ENCODE assay signal across 8 cellular contexts in the genomic region with DNA sequence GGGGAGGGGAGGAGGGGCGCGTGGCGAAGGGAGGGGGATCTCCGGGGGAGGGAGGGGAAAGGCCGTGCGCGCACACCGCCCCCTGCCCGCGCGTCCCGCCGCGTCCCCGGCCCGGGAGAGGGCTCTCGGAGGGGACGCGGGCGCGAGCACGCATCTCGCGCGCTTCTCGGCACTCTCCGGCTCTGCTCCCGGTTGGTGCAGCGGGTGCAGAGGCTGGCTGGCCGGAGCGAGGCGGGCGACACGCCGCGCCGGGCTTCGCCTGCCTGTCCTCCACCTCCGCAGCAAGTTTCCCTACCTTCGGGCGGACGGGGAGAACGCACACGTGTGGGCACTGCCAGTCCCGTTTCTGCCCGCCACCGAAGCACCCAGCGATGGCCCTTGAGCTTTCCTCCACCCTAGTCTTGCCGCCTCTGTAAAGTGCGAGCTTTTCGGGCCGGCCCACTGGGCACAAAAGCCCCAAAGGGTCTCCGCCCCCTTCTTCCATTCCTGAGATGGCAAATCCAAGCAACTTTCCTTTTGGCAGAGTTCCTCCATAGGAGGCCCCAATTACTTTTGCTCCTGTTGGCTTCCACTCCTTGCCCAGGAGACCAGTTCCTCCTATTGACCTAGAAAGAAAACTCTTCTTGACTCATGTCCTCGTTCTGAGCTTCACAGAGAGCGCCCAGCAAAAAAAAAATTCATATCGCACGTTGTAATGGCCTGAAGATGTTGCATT. TPM values are rescaled to one million over a fixed set of nuclear protein-coding genes. Genes with fewer than 3 reads are reported as not detected.
A peak's percentile ranks its signal among the peaks of the same experiment; 100 is the strongest.
DNase-seq lines count a peak whose midpoint lies in the region; ATAC-seq and TF ChIP-seq lines count a peak whose summit lies in the region.

No MANE protein-coding gene starts in this region.

- H3K36me3 ChIP-seq in left lung: peaks cover 0 to 39% of the 10 kb centered on the region in 2 donors

- intact Hi-C loops in left lung (cut with DNase I): no loop called here

- no peaks in the 10 kb centered on the region for H3K27me3 ChIP-seq in left lung

- peaks cover 19 to 46% of the 10 kb centered on the region in 2 donors for H3K4me1 ChIP-seq in left lung

- peak; percentile 71 for DNase-seq in activated T-cell treated with anti-CD3 and anti-CD28 coated beads for 1 hour (ENCODE audit: low read depth)
- no peak for DNase-seq in activated T-cell treated with anti-CD3 and anti-CD28 coated beads, Interleukin-2, amount 50 U/mL, for 1 hour
- peak; percentile 84 for DNase-seq in NCI-H2171 (lab: John Stamatoyannopoulos, UW)
- peak; percentile 50 for DNase-seq in dedifferentiated amniotic fluid mesenchymal stem cell (ENCODE audit: extremely low spot score)
- peak; percentile 73 to 93 for DNase-seq in left lung
- peak; percentile 80 for DNase-seq in stimulated activated CD4-positive, alpha-beta T cell treated with anti-CD3 and anti-CD28 coated beads, Interleukin-4, amount 100 ng/mL, for 1 hour

- peak overlapping the region; percentile 67 to 81 for H3K4me3 ChIP-seq in left lung

- TF ChIP-seq CTCF in left lung (IDR thresholded peaks at IDR 0.05): no peak

- ATAC-seq in HG02981 (IDR thresholded peaks at IDR 0.05; ENCODE audit: unreplicated experiment): peak; percentile 35
- peak; percentile 53 to 57 for ATAC-seq in activated CD4-positive, CD25-positive, alpha-beta regulatory T cell treated with anti-CD3 and anti-CD28 coated beads, Interleukin-2, amount 50 U/mL, for 24 hours
- ATAC-seq in left lung: peak; percentile 82

- H3K27ac ChIP-seq in left lung: peak overlapping the region; percentile 94 to 96

- no peaks in the 10 kb centered on the region for H3K9me3 ChIP-seq in left lung

RNA-seq across cellular contexts. Expression of a gene that starts 0.4 kb away (rescaled TPM):
- 10 to 100 TPM; 33.1 to 36.3 TPM for total RNA-seq in left lung

RNA-seq across cellular contexts. Expression of a gene that starts 0.6 kb away (rescaled TPM):
- 10 to 100 TPM; 34.6 to 39.2 TPM for total RNA-seq in left lung

RNA-seq across cellular contexts. Expression of a gene that starts 26.0 kb away (rescaled TPM):
- total RNA-seq in left lung: 10 to 100 TPM in 1 of 2 donors, 1 to 10 TPM in 1; 3.8 to 10.9 TPM

RNA-seq across cellular contexts. Expression of a gene that starts 50.9 kb away (rescaled TPM):
- total RNA-seq in left lung: 10 to 100 TPM; 38.2 to 38.6 TPM
